Comparison of ENCODE assay signal across 23 cellular contexts in the genomic region with DNA sequence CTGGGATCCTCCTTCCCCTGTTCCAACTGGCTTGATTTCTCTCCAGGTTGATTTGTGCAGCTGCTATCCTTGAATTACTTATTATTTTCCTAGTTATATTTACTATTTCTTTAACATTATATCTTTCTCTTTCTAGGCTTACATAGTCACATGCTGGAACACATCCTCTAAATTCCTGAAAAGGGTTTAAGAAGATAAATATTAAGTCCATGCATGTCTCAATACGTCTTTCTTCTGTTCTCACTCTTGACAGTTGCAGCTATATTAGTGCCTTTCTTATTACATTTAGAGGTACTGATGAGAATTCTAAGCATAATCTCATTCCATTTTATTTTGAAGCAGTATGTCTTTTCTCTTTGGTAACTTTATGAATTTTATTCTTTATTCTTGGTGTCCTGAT.
DNase-seq lines count a peak whose midpoint lies in the region; ATAC-seq, FAIRE-seq and TF ChIP-seq lines count a peak whose summit lies in the region.
"Had no signal": no experiment of that assay in that cellular context is flagged by ENCODE, and none has a peak within 500 bp of the region (broad histone marks: within the 10 kb centered on the region; RNA-seq: fewer than 3 reads in every experiment).

No MANE protein-coding gene starts in this region.

- no peak for TF ChIP-seq CTCF in HFFc6 (IDR thresholded peaks at IDR 0.05)
- no peak for TF ChIP-seq CTCF in astrocyte (IDR thresholded peaks at IDR 0.05; ENCODE audit: insufficient read depth, low read depth, low read length)
- no peak for TF ChIP-seq CTCF in foreskin keratinocyte (conservative IDR thresholded peaks at IDR 0.05)
- no peak for TF ChIP-seq CTCF in smooth muscle cell (IDR thresholded peaks at IDR 0.05; ENCODE audit: borderline replicate concordance, insufficient read depth, poor library complexity, severe bottlenecking)
- no peak for TF ChIP-seq CTCF in activated CD8-positive, alpha-beta T cell treated with anti-CD3 and anti-CD28 coated beads for 36 hours (IDR thresholded peaks at IDR 0.05)

- DNase-seq in HFFc6 = no peak
- no peak for DNase-seq in astrocyte (ENCODE audit: low read depth)
- DNase-seq in foreskin keratinocyte = peak in 1 of 2 donors; percentile 51
- DNase-seq in smooth muscle cell (lab: John Stamatoyannopoulos, UW; ENCODE audit: unreplicated experiment) = no peak
- no peak for DNase-seq in activated CD8-positive, alpha-beta T cell treated with anti-CD3 and anti-CD28 coated beads for 36 hours
- DNase-seq: CD4-positive, alpha-beta T cell; DMS 273 treated with DMSO at 0.1 percent for 48 hours; DMS79 treated with DMSO at 0.1 percent for 48 hours; Karpas-422; NCI-H1694; NCI-H2081; NCI-H2171; NCI-H345; NCI-H524; NCI-H774; Right ventricle myocardium superior had no signal

- H3K9me3 Mint-ChIP-seq in HFFc6 (no peaks in the 10 kb centered on the region), astrocyte (ENCODE audit: unreplicated experiment) (no peaks in the 10 kb centered on the region)
- H3K9me3 Mint-ChIP-seq in activated CD8-positive, alpha-beta T cell treated with anti-CD3 and anti-CD28 coated beads for 36 hours = no peaks in the 10 kb centered on the region
- H3K9me3 Mint-ChIP-seq in stimulated activated memory B cell treated with anti-CD40 and anti-IgM and Interleukin-4, amounts not matched to agents 10 μg/mL and 1 μg/mL and 100 μg/mL, for 72 hours = peaks cover 3% of the 10 kb centered on the region

- H4K20me1 ChIP-seq in astrocyte (ENCODE audit: insufficient read depth, low read length) = no peaks in the 10 kb centered on the region
- no peaks in the 10 kb centered on the region for H4K20me1 ChIP-seq in smooth muscle cell (ENCODE audit: low read depth)
- H4K20me1 ChIP-seq: BLaER1 had no signal

- peaks cover 11% of the 10 kb centered on the region for H3F3A ChIP-seq in smooth muscle cell (ENCODE audit: low read depth)

- H3K4me3 Mint-ChIP-seq in HFFc6 = peak overlapping the region; percentile 74; the same call in 1 of the 2 replicates
- no peak overlapping the region for H3K4me3 Mint-ChIP-seq in astrocyte (ENCODE audit: unreplicated experiment)
- no peak overlapping the region for H3K4me3 Mint-ChIP-seq in activated CD8-positive, alpha-beta T cell treated with anti-CD3 and anti-CD28 coated beads for 36 hours
- H3K4me3 Mint-ChIP-seq in stimulated activated memory B cell treated with anti-CD40 and anti-IgM and Interleukin-4, amounts not matched to agents 10 μg/mL and 1 μg/mL and 100 μg/mL, for 72 hours = no peak overlapping the region
- H3K4me3 Mint-ChIP-seq: CD4-positive, alpha-beta T cell; GM23338 had no signal

- H3K27me3 Mint-ChIP-seq in HFFc6 (ENCODE audit: insufficient read depth) (no peaks in the 10 kb centered on the region), astrocyte (ENCODE audit: low read depth, unreplicated experiment) (no peaks in the 10 kb centered on the region)
- no peaks in the 10 kb centered on the region for H3K27me3 Mint-ChIP-seq in activated CD8-positive, alpha-beta T cell treated with anti-CD3 and anti-CD28 coated beads for 36 hours
- H3K27me3 Mint-ChIP-seq in stimulated activated memory B cell treated with anti-CD40 and anti-IgM and Interleukin-4, amounts not matched to agents 10 μg/mL and 1 μg/mL and 100 μg/mL, for 72 hours = no peaks in the 10 kb centered on the region
- H3K27me3 Mint-ChIP-seq: CD4-positive, alpha-beta T cell had no signal

- ATAC-seq in foreskin keratinocyte (peak; percentile 32), GM18868 (IDR thresholded peaks at IDR 0.05; ENCODE audit: unreplicated experiment) (no peak)
- ATAC-seq in activated CD8-positive, alpha-beta T cell treated with anti-CD3 and anti-CD28 coated beads for 36 hours = no peak
- no peak for ATAC-seq in stimulated activated memory B cell treated with anti-CD40 and anti-IgM and Interleukin-4, amounts not matched to agents 10 μg/mL and 1 μg/mL and 100 μg/mL, for 72 hours
- ATAC-seq: GM23338, Panc1 had no signal

- H3K27me3 ChIP-seq in astrocyte (ENCODE audit: insufficient read depth, low read length) = no peaks in the 10 kb centered on the region
- no peaks in the 10 kb centered on the region for H3K27me3 ChIP-seq in foreskin keratinocyte
- no peaks in the 10 kb centered on the region for H3K27me3 ChIP-seq in smooth muscle cell (ENCODE audit: low read depth)
- H3K27me3 ChIP-seq: BLaER1 had no signal

- H3K36me3 ChIP-seq in astrocyte (ENCODE audit: insufficient read depth, low read length) = no peaks in the 10 kb centered on the region
- H3K36me3 ChIP-seq in smooth muscle cell (ENCODE audit: low read depth) = no peaks in the 10 kb centered on the region
- H3K36me3 ChIP-seq: BLaER1, HAP-1 had no signal

- peak; percentile 52 for FAIRE-seq in astrocyte (lab: Jason Lieb, UNC)

- H3K36me3 Mint-ChIP-seq in HFFc6 (ENCODE audit: low read depth) (no peaks in the 10 kb centered on the region), astrocyte (ENCODE audit: low read depth, unreplicated experiment) (no peaks in the 10 kb centered on the region)
- H3K36me3 Mint-ChIP-seq in activated CD8-positive, alpha-beta T cell treated with anti-CD3 and anti-CD28 coated beads for 36 hours (ENCODE audit: low read depth) = no peaks in the 10 kb centered on the region
- no peaks in the 10 kb centered on the region for H3K36me3 Mint-ChIP-seq in stimulated activated memory B cell treated with anti-CD40 and anti-IgM and Interleukin-4, amounts not matched to agents 10 μg/mL and 1 μg/mL and 100 μg/mL, for 72 hours

- H3K4me3 ChIP-seq in astrocyte (ENCODE audit: insufficient read depth, low read depth, low read length) = no peak overlapping the region
- peak overlapping the region; percentile 8 for H3K4me3 ChIP-seq in smooth muscle cell
- H3K4me3 ChIP-seq: BLaER1, GM23338, HAP-1 had no signal

- H3K27ac ChIP-seq in astrocyte (ENCODE audit: low read depth, low read length) (no peak overlapping the region), foreskin keratinocyte (peak overlapping the region; percentile 40), smooth muscle cell (ENCODE audit: low read depth) (peak overlapping the region; percentile 57)
- H3K27ac ChIP-seq: BLaER1 had no signal

- H3K27ac Mint-ChIP-seq in HFFc6 (no peak overlapping the region), astrocyte (ENCODE audit: unreplicated experiment) (no peak overlapping the region)
- H3K27ac Mint-ChIP-seq in activated CD8-positive, alpha-beta T cell treated with anti-CD3 and anti-CD28 coated beads for 36 hours = no peak overlapping the region
- H3K27ac Mint-ChIP-seq in stimulated activated memory B cell treated with anti-CD40 and anti-IgM and Interleukin-4, amounts not matched to agents 10 μg/mL and 1 μg/mL and 100 μg/mL, for 72 hours = no peak overlapping the region
- H3K27ac Mint-ChIP-seq: CD4-positive, alpha-beta T cell; GM23338 had no signal

- H3K79me2 ChIP-seq in astrocyte (ENCODE audit: insufficient read depth, low read length) (no peaks in the 10 kb centered on the region), smooth muscle cell (ENCODE audit: low read depth) (no peaks in the 10 kb centered on the region)

- H3K4me1 Mint-ChIP-seq in HFFc6 (ENCODE audit: low read depth) (peaks cover 24% of the 10 kb centered on the region), astrocyte (ENCODE audit: low read depth, unreplicated experiment) (peaks cover 7% of the 10 kb centered on the region)
- peaks cover 2% of the 10 kb centered on the region for H3K4me1 Mint-ChIP-seq in activated CD8-positive, alpha-beta T cell treated with anti-CD3 and anti-CD28 coated beads for 36 hours (ENCODE audit: low read depth)
- H3K4me1 Mint-ChIP-seq in stimulated activated memory B cell treated with anti-CD40 and anti-IgM and Interleukin-4, amounts not matched to agents 10 μg/mL and 1 μg/mL and 100 μg/mL, for 72 hours = no peaks in the 10 kb centered on the region
- H3K4me1 Mint-ChIP-seq: GM23338 had no signal

- H3K4me2 ChIP-seq in astrocyte (ENCODE audit: low read length) (peak overlapping the region; percentile 68), smooth muscle cell (peak overlapping the region; percentile 80)
- H3K4me2 ChIP-seq: BLaER1, GM23338 had no signal

- intact Hi-C loops in activated CD8-positive, alpha-beta T cell treated with anti-CD3 and anti-CD28 coated beads for 36 hours (cut with micrococcal nuclease) = no loop called here

- H3K9me3 ChIP-seq in astrocyte (ENCODE audit: insufficient read depth, low read depth, low read length) (no peaks in the 10 kb centered on the region), smooth muscle cell (replicated peaks; ENCODE audit: low read depth) (no peaks in the 10 kb centered on the region)
- H3K9me3 ChIP-seq: BLaER1, Caco-2, HAP-1 had no signal

- H3K4me1 ChIP-seq in astrocyte (ENCODE audit: insufficient read depth, low read length) (no peaks in the 10 kb centered on the region), foreskin keratinocyte (no peaks in the 10 kb centered on the region), smooth muscle cell (ENCODE audit: low read depth) (no peaks in the 10 kb centered on the region)
- H3K4me1 ChIP-seq: BLaER1, Caco-2, HAP-1 had no signal

- H3K9ac ChIP-seq in astrocyte (ENCODE audit: low read length) (no peak overlapping the region), smooth muscle cell (ENCODE audit: low read depth) (no peak overlapping the region)
- H3K9ac ChIP-seq: BLaER1 had no signal

- CTCF ChIA-PET in activated CD8-positive, alpha-beta T cell treated with anti-CD3 and anti-CD28 coated beads for 36 hours (lab: Charles Lee) = no interaction called here

- WGBS in smooth muscle cell (ENCODE audit: low lambda C conversion rate) = 6% methylated on average over 1 of the region's 1 CpG

- POLR2A ChIA-PET in activated CD8-positive, alpha-beta T cell treated with anti-CD3 and anti-CD28 coated beads for 36 hours (lab: Charles Lee) = interaction anchor here (0.7 kb wide), 1 partner anchor 387 kb away, joined by 3 read pairs; no protein-coding TSS in a partner anchor

- H2AFZ ChIP-seq in astrocyte (ENCODE audit: low read depth, low read length) (no peak overlapping the region), smooth muscle cell (ENCODE audit: low read depth) (no peak overlapping the region)
- H2AFZ ChIP-seq: GM23338 had no signal
